Comparison of ENCODE assay signal across 29 cellular contexts in the genomic region with DNA sequence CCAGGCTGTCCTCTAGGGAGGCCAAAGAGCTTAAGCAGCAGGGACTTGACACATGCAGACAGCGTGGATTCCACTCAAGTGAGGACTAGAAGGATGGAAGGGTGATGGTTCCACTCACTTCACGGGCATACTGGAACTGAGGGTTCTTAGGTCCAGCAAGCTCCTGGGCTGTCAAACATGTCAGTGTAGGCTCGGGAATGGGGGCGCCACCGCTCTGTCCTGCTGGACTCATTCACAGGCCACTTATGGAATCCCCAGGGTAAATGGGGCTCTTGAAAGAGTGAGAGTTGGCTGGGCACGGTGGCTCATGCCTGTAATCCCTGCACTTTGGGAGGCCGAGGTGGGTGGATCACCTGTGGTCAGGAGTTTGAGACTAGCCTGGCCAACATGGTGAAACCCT. TPM values are rescaled to one million over a fixed set of nuclear protein-coding genes. Genes with fewer than 3 reads are reported as not detected.
"Had no signal": no experiment of that assay in that cellular context is flagged by ENCODE, and none has a peak within 500 bp of the region (broad histone marks: within the 10 kb centered on the region; RNA-seq: fewer than 3 reads in every experiment).

No MANE protein-coding gene starts in this region.

- DNase-seq: left ventricle myocardium inferior; mesendoderm; midbrain; mucosa of descending colon; naive thymus-derived CD4-positive, alpha-beta T cell; occipital lobe; right lobe of liver; stimulated activated CD4-positive, alpha-beta T cell treated with anti-CD3 and anti-CD28 coated beads, Interleukin-1b, Interleukin-23, amount 100 ng/mL, for 48 hours; stimulated activated CD4-positive, alpha-beta T cell treated with anti-CD3 and anti-CD28 coated beads, Interleukin-2, amount 100 ng/mL, for 48 hours; stimulated activated CD4-positive, alpha-beta T cell treated with anti-CD3 and anti-CD28 coated beads, Interleukin-4, amount 100 ng/mL, for 4 hours; stimulated activated CD8-positive, alpha-beta memory T cell treated with anti-CD3 and anti-CD28 coated beads, Interleukin-4, amount 100 ng/mL, for 48 hours; stimulated activated naive CD4-positive, alpha-beta T cell treated with Interleukin-2 at 50 U/mL for 16 hours; stimulated activated naive CD8-positive, alpha-beta T cell treated with anti-CD3 and anti-CD28 coated beads, Interleukin-15, amount 100 ng/mL, for 72 hours; substantia nigra; uterus had no signal

- H3K4me3 ChIP-seq: left ventricle myocardium inferior, lung, mucosa of descending colon, right atrium auricular region, right lobe of liver, smooth muscle cell, tibial nerve, uterus had no signal

- H3K4me2 ChIP-seq: smooth muscle cell had no signal

- H3K27me3 Mint-ChIP-seq: progenitor cell of endocrine pancreas had no signal

- H3K4me1 ChIP-seq: left ventricle myocardium inferior, parathyroid adenoma, right atrium auricular region, right lobe of liver, tibial nerve, uterus had no signal

- H3K9ac ChIP-seq: parathyroid adenoma had no signal

- H3K27ac Mint-ChIP-seq: naive thymus-derived CD4-positive, alpha-beta T cell; natural killer cell treated with Interleukin-12 subunit alpha and Interleukin-12 subunit beta and Interleukin-15 and Interleukin-18, amount 100 ng/mL, for 72 hours; progenitor cell of endocrine pancreas; stimulated activated memory B cell treated with anti-CD40 and anti-IgM and Interleukin-4, amounts not matched to agents 10 μg/mL and 1 μg/mL and 100 μg/mL, for 72 hours; stimulated activated naive CD8-positive, alpha-beta T cell treated with anti-CD3 and anti-CD28 coated beads, Interleukin-15, amount 100 ng/mL, for 72 hours; type B pancreatic cell had no signal

- H3K4me1 Mint-ChIP-seq: stimulated activated memory B cell treated with anti-CD40 and anti-IgM and Interleukin-4, amounts not matched to agents 10 μg/mL and 1 μg/mL and 100 μg/mL, for 72 hours; stimulated activated naive CD8-positive, alpha-beta T cell treated with anti-CD3 and anti-CD28 coated beads, Interleukin-15, amount 100 ng/mL, for 72 hours had no signal

- H2AFZ ChIP-seq: parathyroid adenoma had no signal

- H3K36me3 Mint-ChIP-seq: naive thymus-derived CD4-positive, alpha-beta T cell; natural killer cell treated with Interleukin-12 subunit alpha and Interleukin-12 subunit beta and Interleukin-15 and Interleukin-18, amount 100 ng/mL, for 72 hours; stimulated activated memory B cell treated with anti-CD40 and anti-IgM and Interleukin-4, amounts not matched to agents 10 μg/mL and 1 μg/mL and 100 μg/mL, for 72 hours; type B pancreatic cell had no signal

- H3K4me3 Mint-ChIP-seq: naive thymus-derived CD4-positive, alpha-beta T cell; natural killer cell treated with Interleukin-12 subunit alpha and Interleukin-12 subunit beta and Interleukin-15 and Interleukin-18, amount 100 ng/mL, for 72 hours; stimulated activated memory B cell treated with anti-CD40 and anti-IgM and Interleukin-4, amounts not matched to agents 10 μg/mL and 1 μg/mL and 100 μg/mL, for 72 hours; stimulated activated naive CD8-positive, alpha-beta T cell treated with anti-CD3 and anti-CD28 coated beads, Interleukin-15, amount 100 ng/mL, for 72 hours; type B pancreatic cell had no signal

- H3K27ac ChIP-seq: left ventricle myocardium inferior, parathyroid adenoma, right atrium auricular region, right lobe of liver, tibial nerve, uterus had no signal

- H3K9me3 Mint-ChIP-seq: naive thymus-derived CD4-positive, alpha-beta T cell; natural killer cell treated with Interleukin-12 subunit alpha and Interleukin-12 subunit beta and Interleukin-15 and Interleukin-18, amount 100 ng/mL, for 72 hours; stimulated activated memory B cell treated with anti-CD40 and anti-IgM and Interleukin-4, amounts not matched to agents 10 μg/mL and 1 μg/mL and 100 μg/mL, for 72 hours; stimulated activated naive CD8-positive, alpha-beta T cell treated with anti-CD3 and anti-CD28 coated beads, Interleukin-15, amount 100 ng/mL, for 72 hours; type B pancreatic cell had no signal

- H3K27me3 ChIP-seq: right atrium auricular region, right lobe of liver, tibial nerve, uterus had no signal

- H3K36me3 ChIP-seq: left ventricle myocardium inferior, right atrium auricular region, right lobe of liver, tibial nerve, uterus had no signal

- H3K9me3 ChIP-seq: left ventricle myocardium inferior, mucosa of descending colon, right atrium auricular region, right lobe of liver, tibial nerve, uterus had no signal

RNA-seq across cellular contexts. Expression of a gene that starts 27.7 kb away (rescaled TPM):
- total RNA-seq: kidney epithelial cell, myocyte, osteocyte, pulmonary artery endothelial cell had no signal
- polyA plus RNA-seq: neural cell had no signal
